1 cellular context compared by ENCODE assay signal in genomic region chr15:26082069-26082832, GRCh38.
TF ChIP-seq lines count a peak whose summit lies in the region.

No MANE protein-coding gene starts in this region.

TF ChIP-seq in SK-N-SH, 30 proteins besides CTCF, POLR2A, EP300 and RAD21 (continued from another document):
- TF ChIP-seq, protein P1, sequence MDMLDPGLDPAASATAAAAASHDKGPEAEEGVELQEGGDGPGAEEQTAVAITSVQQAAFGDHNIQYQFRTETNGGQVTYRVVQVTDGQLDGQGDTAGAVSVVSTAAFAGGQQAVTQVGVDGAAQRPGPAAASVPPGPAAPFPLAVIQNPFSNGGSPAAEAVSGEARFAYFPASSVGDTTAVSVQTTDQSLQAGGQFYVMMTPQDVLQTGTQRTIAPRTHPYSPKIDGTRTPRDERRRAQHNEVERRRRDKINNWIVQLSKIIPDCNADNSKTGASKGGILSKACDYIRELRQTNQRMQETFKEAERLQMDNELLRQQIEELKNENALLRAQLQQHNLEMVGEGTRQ (IDR thresholded peaks at IDR 0.05; ENCODE audit: borderline replicate concordance, low read depth, low read length): no peak
- TF ChIP-seq RXRA (IDR thresholded peaks at IDR 0.05; ENCODE audit: borderline replicate concordance, low read depth): no peak
- TF ChIP-seq CHD2 (IDR thresholded peaks at IDR 0.05; ENCODE audit: low read length, partially characterized antibody): peak; percentile 72
- TF ChIP-seq, protein P2, sequence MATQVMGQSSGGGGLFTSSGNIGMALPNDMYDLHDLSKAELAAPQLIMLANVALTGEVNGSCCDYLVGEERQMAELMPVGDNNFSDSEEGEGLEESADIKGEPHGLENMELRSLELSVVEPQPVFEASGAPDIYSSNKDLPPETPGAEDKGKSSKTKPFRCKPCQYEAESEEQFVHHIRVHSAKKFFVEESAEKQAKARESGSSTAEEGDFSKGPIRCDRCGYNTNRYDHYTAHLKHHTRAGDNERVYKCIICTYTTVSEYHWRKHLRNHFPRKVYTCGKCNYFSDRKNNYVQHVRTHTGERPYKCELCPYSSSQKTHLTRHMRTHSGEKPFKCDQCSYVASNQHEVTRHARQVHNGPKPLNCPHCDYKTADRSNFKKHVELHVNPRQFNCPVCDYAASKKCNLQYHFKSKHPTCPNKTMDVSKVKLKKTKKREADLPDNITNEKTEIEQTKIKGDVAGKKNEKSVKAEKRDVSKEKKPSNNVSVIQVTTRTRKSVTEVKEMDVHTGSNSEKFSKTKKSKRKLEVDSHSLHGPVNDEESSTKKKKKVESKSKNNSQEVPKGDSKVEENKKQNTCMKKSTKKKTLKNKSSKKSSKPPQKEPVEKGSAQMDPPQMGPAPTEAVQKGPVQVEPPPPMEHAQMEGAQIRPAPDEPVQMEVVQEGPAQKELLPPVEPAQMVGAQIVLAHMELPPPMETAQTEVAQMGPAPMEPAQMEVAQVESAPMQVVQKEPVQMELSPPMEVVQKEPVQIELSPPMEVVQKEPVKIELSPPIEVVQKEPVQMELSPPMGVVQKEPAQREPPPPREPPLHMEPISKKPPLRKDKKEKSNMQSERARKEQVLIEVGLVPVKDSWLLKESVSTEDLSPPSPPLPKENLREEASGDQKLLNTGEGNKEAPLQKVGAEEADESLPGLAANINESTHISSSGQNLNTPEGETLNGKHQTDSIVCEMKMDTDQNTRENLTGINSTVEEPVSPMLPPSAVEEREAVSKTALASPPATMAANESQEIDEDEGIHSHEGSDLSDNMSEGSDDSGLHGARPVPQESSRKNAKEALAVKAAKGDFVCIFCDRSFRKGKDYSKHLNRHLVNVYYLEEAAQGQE (IDR thresholded peaks at IDR 0.05; ENCODE audit: low read depth, low read length): no peak
- peak; percentile 73 for TF ChIP-seq MAX (IDR thresholded peaks at IDR 0.05; ENCODE audit: low read depth)
- no peak for TF ChIP-seq EZH2phosphoT487 (IDR thresholded peaks at IDR 0.05; ENCODE audit: borderline replicate concordance, low read depth)
- TF ChIP-seq MXI1 (IDR thresholded peaks at IDR 0.05; ENCODE audit: low read depth, low read length): peak; percentile 34; the same call in 1 of the 2 replicates
